28 cellular contexts compared by ENCODE assay signal in genomic region chr7:135834262-135834661, GRCh38.
DNase-seq lines count a peak whose midpoint lies in the region; ATAC-seq, FAIRE-seq and TF ChIP-seq lines count a peak whose summit lies in the region.
"Had no signal": no experiment of that assay in that cellular context is flagged by ENCODE, and none has a peak within 500 bp of the region (broad histone marks: within the 10 kb centered on the region; RNA-seq: fewer than 3 reads in every experiment).

No MANE protein-coding gene starts in this region.

- H3K36me3 Mint-ChIP-seq in endothelial cell (ENCODE audit: low read depth, unreplicated experiment): no peaks in the 10 kb centered on the region
- H3K36me3 Mint-ChIP-seq: activated CD8-positive, alpha-beta memory T cell treated with anti-CD3 and anti-CD28 coated beads, Interleukin-2, amount 10 ng/mL, durations not matched to agents 7 days and 5 days; naive thymus-derived CD8-positive, alpha-beta T cell had no signal

- WGBS in pancreas, 2 donors: 36 to 43% methylated on average over 8 of the region's 8 CpGs

- H3K36me3 ChIP-seq in BLaER1 treated with 17β-estradiol and CSF1 and Interleukin-3, amounts not matched to agents 10 nM and 100 nM: no peaks in the 10 kb centered on the region
- H3K36me3 ChIP-seq in pancreas (no peaks in the 10 kb centered on the region), upper lobe of right lung (no peaks in the 10 kb centered on the region)
- H3K36me3 ChIP-seq: lower lobe of right lung had no signal

- peaks cover 33% of the 10 kb centered on the region for H3K4me1 Mint-ChIP-seq in endothelial cell (ENCODE audit: unreplicated experiment)

- H3K9me3 Mint-ChIP-seq in endothelial cell (ENCODE audit: unreplicated experiment): no peaks in the 10 kb centered on the region
- H3K9me3 Mint-ChIP-seq: activated T-cell treated with anti-CD3 and anti-CD28 coated beads, Interleukin-2, amount 50 U/mL, for 4 hours; endodermal cell; naive thymus-derived CD8-positive, alpha-beta T cell had no signal

- H3K4me2 ChIP-seq in BLaER1 treated with 17β-estradiol and CSF1 and Interleukin-3, amounts not matched to agents 10 nM and 100 nM: peak overlapping the region in 9 of 11 experiments; percentile 17 to 68 (median 40); a peak in 17 of 22 replicates

- ATAC-seq in GM18907 (IDR thresholded peaks at IDR 0.05; ENCODE audit: unreplicated experiment) (peak; percentile 63), pancreas (no peak), Right ventricle myocardium superior (ENCODE audit: poor library complexity) (no peak), upper lobe of right lung (no peak)
- ATAC-seq: activated CD8-positive, alpha-beta memory T cell treated with anti-CD3 and anti-CD28 coated beads, Interleukin-2, amount 10 ng/mL, durations not matched to agents 7 days and 5 days; activated T-cell treated with anti-CD3 and anti-CD28 coated beads, Interleukin-2, amount 50 U/mL, for 4 hours; esophagus mucosa; lower lobe of right lung; naive thymus-derived CD8-positive, alpha-beta T cell had no signal

- no peak overlapping the region for H3K27ac ChIP-seq in BLaER1 treated with 17β-estradiol and CSF1 and Interleukin-3, amounts not matched to agents 10 nM and 100 nM
- no peak overlapping the region for H3K27ac ChIP-seq in pancreas
- H3K27ac ChIP-seq in upper lobe of right lung: no peak overlapping the region
- H3K27ac ChIP-seq: lower lobe of right lung had no signal

- H3K4me3 Mint-ChIP-seq in endothelial cell (ENCODE audit: unreplicated experiment): peak overlapping the region; percentile 3
- H3K4me3 Mint-ChIP-seq: activated CD8-positive, alpha-beta memory T cell treated with anti-CD3 and anti-CD28 coated beads, Interleukin-2, amount 10 ng/mL, durations not matched to agents 7 days and 5 days; activated T-cell treated with anti-CD3 and anti-CD28 coated beads, Interleukin-2, amount 50 U/mL, for 4 hours; endodermal cell; naive thymus-derived CD8-positive, alpha-beta T cell had no signal

- no peaks in the 10 kb centered on the region for H3K27me3 Mint-ChIP-seq in endothelial cell (ENCODE audit: unreplicated experiment)

- peak overlapping the region; percentile 88 for H3K27ac Mint-ChIP-seq in endothelial cell (ENCODE audit: unreplicated experiment)
- H3K27ac Mint-ChIP-seq: activated CD8-positive, alpha-beta memory T cell treated with anti-CD3 and anti-CD28 coated beads, Interleukin-2, amount 10 ng/mL, durations not matched to agents 7 days and 5 days; endodermal cell had no signal

- no peak for FAIRE-seq in pancreas (lab: Jason Lieb, UNC)

- H4K20me1 ChIP-seq in BLaER1 treated with 17β-estradiol and CSF1 and Interleukin-3, amounts not matched to agents 10 nM and 100 nM: no peaks in the 10 kb centered on the region

- peaks cover 5 to 18% (median 11%) of the 10 kb centered on the region in 10 experiments; a peak in 17 of 20 replicates for H3K4me1 ChIP-seq in BLaER1 treated with 17β-estradiol and CSF1 and Interleukin-3, amounts not matched to agents 10 nM and 100 nM
- no peaks in the 10 kb centered on the region for H3K4me1 ChIP-seq in pancreas
- H3K4me1 ChIP-seq in upper lobe of right lung: no peaks in the 10 kb centered on the region
- H3K4me1 ChIP-seq: lower lobe of right lung had no signal

- DNase-seq in NCI-H2171 treated with DMSO at 0.1 percent for 48 hours (lab: John Stamatoyannopoulos, UW) (peak; percentile 67), endothelial cell (ENCODE audit: low spot score) (peak; percentile 18), pancreas (no peak), SW 1271 (lab: John Stamatoyannopoulos, UW) (no peak), Right ventricle myocardium superior (no peak), upper lobe of right lung (no peak)
- DNase-seq: ACHN; activated CD4-positive, alpha-beta T cell treated with anti-CD3 and anti-CD28 coated beads, Interleukin-2, amount 50 U/mL, for 4 hours; activated CD4-positive, CD25-positive, alpha-beta regulatory T cell; activated CD8-positive, alpha-beta memory T cell treated with anti-CD3 and anti-CD28 coated beads, Interleukin-2, amount 10 ng/mL, durations not matched to agents 7 days and 5 days; activated T-cell treated with anti-CD3 and anti-CD28 coated beads, Interleukin-2, amount 50 U/mL, for 4 hours; caudate nucleus; COR-L47; cortex of kidney; endodermal cell; GF-D8; GOT3; lower lobe of right lung; naive thymus-derived CD8-positive, alpha-beta T cell; NCI-H1092 treated with DMSO at 0.1 percent for 48 hours; NCI-H187 treated with DMSO at 0.1 percent for 48 hours; NCI-H345; stimulated activated CD4-positive, alpha-beta T cell treated with anti-CD3 and anti-CD28 coated beads, Interleukin-4, amount 100 ng/mL, for 24 hours; T-helper 1 cell; trophoblast cell had no signal

- no peak overlapping the region for H3K4me3 ChIP-seq in BLaER1 treated with 17β-estradiol and CSF1 and Interleukin-3, amounts not matched to agents 10 nM and 100 nM
- H3K4me3 ChIP-seq in pancreas: no peak overlapping the region
- H3K4me3 ChIP-seq in upper lobe of right lung: no peak overlapping the region
- H3K4me3 ChIP-seq: lower lobe of right lung had no signal

- intact Hi-C loops in pancreas (cut with DNase I) (no loop called here), Right ventricle myocardium superior (cut with DNase I) (no loop called here), upper lobe of right lung (cut with DNase I) (no loop called here)

- TF ChIP-seq CTCF in endothelial cell (IDR thresholded peaks at IDR 0.05; ENCODE audit: unreplicated experiment) (no peak), pancreas (IDR thresholded peaks at IDR 0.05) (no peak), upper lobe of right lung (IDR thresholded peaks at IDR 0.05) (no peak)

- H3K9me3 ChIP-seq in BLaER1 treated with 17β-estradiol and CSF1 and Interleukin-3, amounts not matched to agents 10 nM and 100 nM (replicated peaks in 1 of 11): no peaks in the 10 kb centered on the region; a peak in 1 of 22 replicates
- H3K9me3 ChIP-seq in pancreas (no peaks in the 10 kb centered on the region), upper lobe of right lung (no peaks in the 10 kb centered on the region)
- H3K9me3 ChIP-seq: lower lobe of right lung had no signal

- no peak overlapping the region for H3K9ac ChIP-seq in BLaER1 treated with 17β-estradiol and CSF1 and Interleukin-3, amounts not matched to agents 10 nM and 100 nM

- H3K27me3 ChIP-seq in BLaER1 treated with 17β-estradiol and CSF1 and Interleukin-3, amounts not matched to agents 10 nM and 100 nM: no peaks in the 10 kb centered on the region
- peaks cover 0 to 5% (median 0%) of the 10 kb centered on the region in 4 donors for H3K27me3 ChIP-seq in pancreas
- H3K27me3 ChIP-seq in upper lobe of right lung: no peaks in the 10 kb centered on the region

Comparison
In these comparisons a context has a peak if more than half of its experiments do, and no peak if none do; other contexts are left out.
1. DNase-seq: peak in NCI-H2171 treated with DMSO at 0.1 percent for 48 hours (single experiment) and endothelial cell (single experiment); none in pancreas (0 of 6), SW 1271 (0 of 2), Right ventricle myocardium superior (single experiment) and upper lobe of right lung (single experiment).